Comparison of ENCODE assay signal across 8 cellular contexts in the genomic region with DNA sequence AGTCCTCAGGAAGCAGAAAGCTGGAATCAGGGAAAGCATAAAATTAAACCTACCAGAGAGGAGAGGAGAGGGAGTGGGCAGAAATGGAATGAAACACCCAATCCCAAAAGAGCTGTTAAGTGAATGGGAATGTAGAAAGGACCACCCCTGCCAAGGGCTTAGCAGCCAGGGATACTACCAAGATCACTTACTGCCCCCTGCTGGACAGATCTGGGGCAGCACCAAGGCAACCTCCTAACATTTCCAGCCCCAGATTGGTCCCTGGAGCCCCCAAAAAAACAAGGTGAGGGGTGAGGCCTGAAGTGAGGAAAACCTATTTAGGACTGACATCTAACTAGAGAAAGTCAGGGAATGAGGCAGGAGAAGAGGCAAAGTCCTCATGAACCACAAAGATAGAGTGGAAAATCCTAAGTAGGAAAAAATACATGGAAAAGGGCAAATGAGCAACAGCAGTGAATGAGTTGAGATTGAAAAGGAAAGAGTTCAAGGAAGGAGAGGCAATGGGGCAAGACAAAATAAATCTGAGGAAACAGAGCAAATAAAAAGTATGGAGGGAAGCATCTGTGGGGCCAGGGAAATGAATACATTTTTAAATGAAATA. TPM values are rescaled to one million over a fixed set of nuclear protein-coding genes. Genes with fewer than 3 reads are reported as not detected.
DNase-seq lines count a peak whose midpoint lies in the region; ATAC-seq and TF ChIP-seq lines count a peak whose summit lies in the region.

No MANE protein-coding gene starts in this region.

- H3K9me2 ChIP-seq in PC-9 (ENCODE audit: insufficient read depth): no peaks in the 10 kb centered on the region

- peak; percentile 72 to 94 (median 82) for DNase-seq in CD8-positive, alpha-beta T cell
- peak; percentile 58 for DNase-seq in HFFc6
- DNase-seq in PC-9: peak in 1 of 2 experiments; percentile 62
- peak; percentile 87 for DNase-seq in activated T-cell treated with anti-CD3 and anti-CD28 coated beads, Interleukin-2, amount 50 U/mL, for 24 hours
- peak; percentile 57 for DNase-seq in fibroblast of gingiva (ENCODE audit: low read depth)
- DNase-seq in nephron progenitor cell: peak; percentile 91
- peak; percentile 73 to 74 for DNase-seq in stimulated activated naive CD8-positive, alpha-beta T cell treated with anti-CD3 and anti-CD28 coated beads, Interleukin-15, amount 100 ng/mL, for 72 hours

- no peak overlapping the region for H3K4me3 ChIP-seq in CD8-positive, alpha-beta T cell (ENCODE audit: low read depth, low read length)
- H3K4me3 ChIP-seq in PC-9: no peak overlapping the region

- no TSS peak for BruUV-seq in PC-9 (replicated peaks; lab: Mats Ljungman, UMichigan)

- H3K27ac Mint-ChIP-seq in CD8-positive, alpha-beta T cell: peak overlapping the region; percentile 79
- peak overlapping the region; percentile 35; the same call in 1 of the 2 replicates for H3K27ac Mint-ChIP-seq in HFFc6
- peak overlapping the region; percentile 39 for H3K27ac Mint-ChIP-seq in activated T-cell treated with anti-CD3 and anti-CD28 coated beads, Interleukin-2, amount 50 U/mL, for 24 hours
- H3K27ac Mint-ChIP-seq in nephron progenitor cell: peak overlapping the region; percentile 20
- H3K27ac Mint-ChIP-seq in stimulated activated naive CD8-positive, alpha-beta T cell treated with anti-CD3 and anti-CD28 coated beads, Interleukin-15, amount 100 ng/mL, for 72 hours: peak overlapping the region in 1 of 2 donors; percentile 21

- no peaks in the 10 kb centered on the region for H3K9me3 Mint-ChIP-seq in CD8-positive, alpha-beta T cell
- no peaks in the 10 kb centered on the region for H3K9me3 Mint-ChIP-seq in HFFc6
- H3K9me3 Mint-ChIP-seq in activated T-cell treated with anti-CD3 and anti-CD28 coated beads, Interleukin-2, amount 50 U/mL, for 24 hours: no peaks in the 10 kb centered on the region
- H3K9me3 Mint-ChIP-seq in nephron progenitor cell: no peaks in the 10 kb centered on the region
- H3K9me3 Mint-ChIP-seq in stimulated activated naive CD8-positive, alpha-beta T cell treated with anti-CD3 and anti-CD28 coated beads, Interleukin-15, amount 100 ng/mL, for 72 hours: no peaks in the 10 kb centered on the region

- H3K36me3 ChIP-seq in CD8-positive, alpha-beta T cell (ENCODE audit: insufficient read depth, low read length): peaks cover 19% of the 10 kb centered on the region
- H3K36me3 ChIP-seq in PC-9 (ENCODE audit: low read depth): peaks cover 52% of the 10 kb centered on the region

- H3K4me1 Mint-ChIP-seq in CD8-positive, alpha-beta T cell (ENCODE audit: low read depth): peaks cover 30% of the 10 kb centered on the region
- H3K4me1 Mint-ChIP-seq in HFFc6 (ENCODE audit: low read depth): peaks cover 29% of the 10 kb centered on the region
- H3K4me1 Mint-ChIP-seq in activated T-cell treated with anti-CD3 and anti-CD28 coated beads, Interleukin-2, amount 50 U/mL, for 24 hours (ENCODE audit: low read depth): peaks cover 28% of the 10 kb centered on the region
- peaks cover 6% of the 10 kb centered on the region for H3K4me1 Mint-ChIP-seq in nephron progenitor cell
- H3K4me1 Mint-ChIP-seq in stimulated activated naive CD8-positive, alpha-beta T cell treated with anti-CD3 and anti-CD28 coated beads, Interleukin-15, amount 100 ng/mL, for 72 hours: peaks cover 34% of the 10 kb centered on the region

- peak; percentile 67 for ATAC-seq in CD8-positive, alpha-beta T cell
- ATAC-seq in stimulated activated naive CD8-positive, alpha-beta T cell treated with anti-CD3 and anti-CD28 coated beads, Interleukin-15, amount 100 ng/mL, for 72 hours: peak; percentile 71
- no peak for ATAC-seq in HG03439 (IDR thresholded peaks at IDR 0.05; ENCODE audit: unreplicated experiment)

- no peak overlapping the region for H3K4me3 Mint-ChIP-seq in CD8-positive, alpha-beta T cell
- H3K4me3 Mint-ChIP-seq in HFFc6 (no peak overlapping the region), nephron progenitor cell (no peak overlapping the region)
- no peak overlapping the region for H3K4me3 Mint-ChIP-seq in activated T-cell treated with anti-CD3 and anti-CD28 coated beads, Interleukin-2, amount 50 U/mL, for 24 hours
- no peak overlapping the region for H3K4me3 Mint-ChIP-seq in stimulated activated naive CD8-positive, alpha-beta T cell treated with anti-CD3 and anti-CD28 coated beads, Interleukin-15, amount 100 ng/mL, for 72 hours

- H4K20me1 ChIP-seq in PC-9 (ENCODE audit: insufficient read depth): peaks cover 50% of the 10 kb centered on the region

- no peaks in the 10 kb centered on the region for H3K79me2 ChIP-seq in PC-9 (ENCODE audit: low read depth)

- no peaks in the 10 kb centered on the region for H3K27me3 Mint-ChIP-seq in CD8-positive, alpha-beta T cell (ENCODE audit: low read depth)
- peaks cover 1% of the 10 kb centered on the region; the same call in 1 of the 2 replicates for H3K27me3 Mint-ChIP-seq in HFFc6 (ENCODE audit: insufficient read depth)
- no peaks in the 10 kb centered on the region for H3K27me3 Mint-ChIP-seq in activated T-cell treated with anti-CD3 and anti-CD28 coated beads, Interleukin-2, amount 50 U/mL, for 24 hours
- peaks cover 2% of the 10 kb centered on the region for H3K27me3 Mint-ChIP-seq in nephron progenitor cell (ENCODE audit: low read depth, poor library complexity)
- no peaks in the 10 kb centered on the region for H3K27me3 Mint-ChIP-seq in stimulated activated naive CD8-positive, alpha-beta T cell treated with anti-CD3 and anti-CD28 coated beads, Interleukin-15, amount 100 ng/mL, for 72 hours

- H3K27ac ChIP-seq in CD8-positive, alpha-beta T cell (ENCODE audit: low read depth, low read length): no peak overlapping the region
- no peak overlapping the region for H3K27ac ChIP-seq in PC-9

- peaks cover 69% of the 10 kb centered on the region for H3K36me3 Mint-ChIP-seq in CD8-positive, alpha-beta T cell
- H3K36me3 Mint-ChIP-seq in HFFc6 (ENCODE audit: low read depth): peaks cover 25% of the 10 kb centered on the region
- peaks cover 83% of the 10 kb centered on the region for H3K36me3 Mint-ChIP-seq in activated T-cell treated with anti-CD3 and anti-CD28 coated beads, Interleukin-2, amount 50 U/mL, for 24 hours (ENCODE audit: low read depth)
- H3K36me3 Mint-ChIP-seq in nephron progenitor cell (ENCODE audit: low read depth): peaks cover 69% of the 10 kb centered on the region

- CTCF ChIA-PET in CD8-positive, alpha-beta T cell (lab: Charles Lee): interaction anchor here (0.6 to 10.1 kb wide), 34 partner anchors 8 to 125 kb away, joined by 3 to 172 read pairs (median 4); a partner anchor contains a TSS
- CTCF ChIA-PET in PC-9 (lab: Charles Lee): interaction anchor here (0.7 kb wide), 1 partner anchor 61 kb away, joined by 3 read pairs; no protein-coding TSS in a partner anchor

- H3F3A ChIP-seq in PC-9 (ENCODE audit: insufficient read depth, low read depth): peaks cover 21% of the 10 kb centered on the region; the same call in 1 of the 2 replicates

- peaks cover 20% of the 10 kb centered on the region for H3K4me1 ChIP-seq in CD8-positive, alpha-beta T cell (ENCODE audit: insufficient read depth, low read length)
- no peaks in the 10 kb centered on the region for H3K4me1 ChIP-seq in PC-9 (replicated peaks; ENCODE audit: insufficient read depth)

- no peak overlapping the region for H2AFZ ChIP-seq in PC-9

- no peak overlapping the region for H3K4me2 ChIP-seq in PC-9

- no peaks in the 10 kb centered on the region for H3K27me3 ChIP-seq in CD8-positive, alpha-beta T cell (ENCODE audit: insufficient read depth, low read length)
- H3K27me3 ChIP-seq in PC-9 (ENCODE audit: insufficient read depth, low read depth): no peaks in the 10 kb centered on the region

- no peaks in the 10 kb centered on the region for H3K9me3 ChIP-seq in CD8-positive, alpha-beta T cell (ENCODE audit: low read length)
- no peaks in the 10 kb centered on the region for H3K9me3 ChIP-seq in PC-9 (ENCODE audit: insufficient read depth, low read depth)

- intact Hi-C loops in CD8-positive, alpha-beta T cell (cut with DNase I, micrococcal nuclease): loop anchor here (1.0 to 5.0 kb wide), 7 partner anchors 12 to 83 kb away; a partner anchor contains a TSS
- intact Hi-C loops in PC-9 (cut with micrococcal nuclease; ENCODE audit: unreplicated experiment): loop anchor here (1.0 kb wide), 1 partner anchor 84 kb away; a partner anchor contains a TSS

- peak; percentile 88 for TF ChIP-seq CTCF in CD8-positive, alpha-beta T cell (IDR thresholded peaks at IDR 0.05)
- TF ChIP-seq CTCF in HFFc6 (IDR thresholded peaks at IDR 0.05) (peak; percentile 95), PC-9 (conservative IDR thresholded peaks at IDR 0.05) (peak; percentile 94), nephron progenitor cell (IDR thresholded peaks at IDR 0.05) (peak; percentile 95)

- POLR2A ChIA-PET in CD8-positive, alpha-beta T cell (lab: Charles Lee): interaction anchor here (1.1 to 4.2 kb wide), 4 partner anchors 12 to 84 kb away, joined by 3 to 32 read pairs (median 6); a partner anchor contains a TSS
- POLR2A ChIA-PET in PC-9 (lab: Charles Lee; ENCODE audit: unreplicated experiment): no interaction called here

RNA-seq across cellular contexts. Expression of a gene that starts 11.2 kb away (rescaled TPM):
- 100 to 1,000 TPM; 114 to 116 TPM for total RNA-seq in CD8-positive, alpha-beta T cell
- 100 to 1,000 TPM in 2 of 6 experiments, 10 to 100 TPM in 4; 59.2 to 117 (median 70.8) TPM for total RNA-seq in HFFc6 (2021; fragmentation: NEBNext Ultra II Directional; extraction: Animal tissue kit (Norgen Biotek cat#: 25700))
- total RNA-seq in PC-9 (2021): 23.5 and 25.5 TPM in 2 replicates

RNA-seq across cellular contexts. Expression of a gene that starts 20.8 kb away (rescaled TPM):
- total RNA-seq in CD8-positive, alpha-beta T cell: 10 to 100 TPM; 34.7 to 36.4 TPM
- 100 to 1,000 TPM; 186 to 213 (median 203) TPM for total RNA-seq in HFFc6 (2021; fragmentation: NEBNext Ultra II Directional; extraction: Animal tissue kit (Norgen Biotek cat#: 25700))
- 200 and 205 TPM in 2 replicates for total RNA-seq in PC-9 (2021)

RNA-seq across cellular contexts. Expression of a gene that starts 35.1 kb away (rescaled TPM):
- 10 to 100 TPM; 11.2 to 13.1 TPM for total RNA-seq in CD8-positive, alpha-beta T cell
- 1 to 10 TPM in 4 of 6 experiments, under 1 TPM in 2; 0.87 to 1.7 (median 1.3) TPM for total RNA-seq in HFFc6 (2021; fragmentation: NEBNext Ultra II Directional; extraction: Animal tissue kit (Norgen Biotek cat#: 25700))
- 0.73 TPM in 1 of 2 replicates, not detected in the other for total RNA-seq in PC-9 (2021)

RNA-seq across cellular contexts. Expression of a gene that starts 41.6 kb away (rescaled TPM):
- 1 to 10 TPM; 5.6 to 5.9 TPM for total RNA-seq in CD8-positive, alpha-beta T cell
- total RNA-seq in HFFc6 (2021; fragmentation: NEBNext Ultra II Directional; extraction: Animal tissue kit (Norgen Biotek cat#: 25700)): not detected
- not detected in 2 replicates for total RNA-seq in PC-9 (2021)
